Comparison of ENCODE assay signal across 8 cellular contexts in genomic region chr11:60842688-60843605, GRCh38. TPM values are rescaled to one million over a fixed set of nuclear protein-coding genes. Genes with fewer than 3 reads are reported as not detected.
DNase-seq lines count a peak whose midpoint lies in the region; ATAC-seq and TF ChIP-seq lines count a peak whose summit lies in the region.

No MANE protein-coding gene starts in this region.

- CTCF ChIA-PET in activated CD4-positive, alpha-beta memory T cell treated with anti-CD3 and anti-CD28 coated beads, Interleukin-2, amount 10 ng/mL, durations not matched to agents 7 days and 5 days (lab: Charles Lee), result interaction anchor here (1.4 to 4.9 kb wide), 3 partner anchors 11 to 73 kb away, joined by 4 to 23 read pairs (median 16); no protein-coding TSS in a partner anchor

- WGBS in stomach, 5 donors, result 9 to 13% (median 12%) methylated on average over 22 to 23 of the region's 23 CpGs

- peak overlapping the region; percentile 90 for H3K27ac Mint-ChIP-seq in T-helper 1 cell treated with Interleukin-12 subunit alpha and Interleukin-12 subunit beta and Interleukin-4 antibody, amounts not matched to agents 30 μg/mL and 1 μg/mL, for 36 hours
- peak overlapping the region; percentile 86 for H3K27ac Mint-ChIP-seq in activated CD4-positive, alpha-beta memory T cell treated with anti-CD3 and anti-CD28 coated beads, Interleukin-2, amount 10 ng/mL, durations not matched to agents 7 days and 5 days

- peak overlapping the region; percentile 80 for H3K4me3 Mint-ChIP-seq in T-helper 1 cell treated with Interleukin-12 subunit alpha and Interleukin-12 subunit beta and Interleukin-4 antibody, amounts not matched to agents 30 μg/mL and 1 μg/mL, for 36 hours
- H3K4me3 Mint-ChIP-seq in activated CD4-positive, alpha-beta memory T cell treated with anti-CD3 and anti-CD28 coated beads, Interleukin-2, amount 10 ng/mL, durations not matched to agents 7 days and 5 days, result peak overlapping the region; percentile 79

- no peak for DNase-seq in T-helper 1 cell
- no peak for DNase-seq in activated CD4-positive, alpha-beta memory T cell treated with anti-CD3 and anti-CD28 coated beads, Interleukin-2, amount 10 ng/mL, durations not matched to agents 7 days and 5 days
- DNase-seq in stomach, result no peak
- no peak for DNase-seq in activated CD4-positive, CD25-positive, alpha-beta regulatory T cell treated with anti-CD3 and anti-CD28 coated beads, Interleukin-2, amount 50 U/mL, for 72 hours
- no peak for DNase-seq in NCI-H1105 (lab: John Stamatoyannopoulos, UW)

- H3K27me3 Mint-ChIP-seq in T-helper 1 cell treated with Interleukin-12 subunit alpha and Interleukin-12 subunit beta and Interleukin-4 antibody, amounts not matched to agents 30 μg/mL and 1 μg/mL, for 36 hours (ENCODE audit: low read depth), result no peaks in the 10 kb centered on the region
- no peaks in the 10 kb centered on the region for H3K27me3 Mint-ChIP-seq in activated CD4-positive, alpha-beta memory T cell treated with anti-CD3 and anti-CD28 coated beads, Interleukin-2, amount 10 ng/mL, durations not matched to agents 7 days and 5 days

- no peaks in the 10 kb centered on the region for H3K9me3 Mint-ChIP-seq in T-helper 1 cell treated with Interleukin-12 subunit alpha and Interleukin-12 subunit beta and Interleukin-4 antibody, amounts not matched to agents 30 μg/mL and 1 μg/mL, for 36 hours
- no peaks in the 10 kb centered on the region for H3K9me3 Mint-ChIP-seq in activated CD4-positive, alpha-beta memory T cell treated with anti-CD3 and anti-CD28 coated beads, Interleukin-2, amount 10 ng/mL, durations not matched to agents 7 days and 5 days

- intact Hi-C loops in stomach (cut with DNase I; ENCODE audit: low total_unique reads), result no loop called here

- peaks cover 3% of the 10 kb centered on the region for H3K36me3 Mint-ChIP-seq in T-helper 1 cell treated with Interleukin-12 subunit alpha and Interleukin-12 subunit beta and Interleukin-4 antibody, amounts not matched to agents 30 μg/mL and 1 μg/mL, for 36 hours (ENCODE audit: low read depth)
- H3K36me3 Mint-ChIP-seq in activated CD4-positive, alpha-beta memory T cell treated with anti-CD3 and anti-CD28 coated beads, Interleukin-2, amount 10 ng/mL, durations not matched to agents 7 days and 5 days (ENCODE audit: low read depth), result no peaks in the 10 kb centered on the region

- H3K4me3 ChIP-seq in iPS-15b (ENCODE audit: low read depth, low read length), result peak overlapping the region; percentile 90
- peak overlapping the region; percentile 90 to 99 (median 92) for H3K4me3 ChIP-seq in stomach

- no peak for TF ChIP-seq EP300 in stomach (IDR thresholded peaks at IDR 0.05)

- H3K36me3 ChIP-seq in iPS-15b (ENCODE audit: control insufficient read depth, insufficient read depth, low read length) (peaks cover 7% of the 10 kb centered on the region), stomach (peaks cover 0 to 23% (median 6%) of the 10 kb centered on the region in 4 donors)

- peak overlapping the region; percentile 87 for H3K9ac ChIP-seq in iPS-15b (ENCODE audit: low read depth, low read length)

- peak overlapping the region; percentile 70 to 89 (median 84) for H3K27ac ChIP-seq in stomach

- no peak for ATAC-seq in GM18520 (IDR thresholded peaks at IDR 0.05; ENCODE audit: unreplicated experiment)

- no peaks in the 10 kb centered on the region for H3K9me3 ChIP-seq in iPS-15b (ENCODE audit: control insufficient read depth, insufficient read depth, low read length)
- no peaks in the 10 kb centered on the region for H3K9me3 ChIP-seq in stomach

- H3K27me3 ChIP-seq in iPS-15b (ENCODE audit: control insufficient read depth, insufficient read depth, low read length) (no peaks in the 10 kb centered on the region), stomach (no peaks in the 10 kb centered on the region)

- peaks cover 33% of the 10 kb centered on the region for H3K4me1 Mint-ChIP-seq in T-helper 1 cell treated with Interleukin-12 subunit alpha and Interleukin-12 subunit beta and Interleukin-4 antibody, amounts not matched to agents 30 μg/mL and 1 μg/mL, for 36 hours (ENCODE audit: low read depth)
- peaks cover 52% of the 10 kb centered on the region for H3K4me1 Mint-ChIP-seq in activated CD4-positive, alpha-beta memory T cell treated with anti-CD3 and anti-CD28 coated beads, Interleukin-2, amount 10 ng/mL, durations not matched to agents 7 days and 5 days

- POLR2A ChIA-PET in activated CD4-positive, alpha-beta memory T cell treated with anti-CD3 and anti-CD28 coated beads, Interleukin-2, amount 10 ng/mL, durations not matched to agents 7 days and 5 days (lab: Charles Lee), result interaction anchor here (0.7 to 1.2 kb wide), 7 partner anchors 8 to 239 kb away, joined by 3 to 6 read pairs (median 3); partner anchors contain the start of genes CD6, PRPF19 and PTGDR2

- peaks cover 10% of the 10 kb centered on the region for H3K4me1 ChIP-seq in iPS-15b (ENCODE audit: control insufficient read depth, insufficient read depth, low read length)
- peaks cover 33 to 52% (median 51%) of the 10 kb centered on the region in 4 donors for H3K4me1 ChIP-seq in stomach

- no peak for TF ChIP-seq POLR2A in stomach (IDR thresholded peaks at IDR 0.05)

- no peak for TF ChIP-seq CTCF in stomach (IDR thresholded peaks at IDR 0.05)

RNA-seq across cellular contexts. Expression of gene CCDC86, which starts 1.0 kb away (rescaled TPM):
- total RNA-seq in activated CD4-positive, alpha-beta memory T cell treated with anti-CD3 and anti-CD28 coated beads, Interleukin-2, amount 10 ng/mL, durations not matched to agents 7 days and 5 days, result 10 to 100 TPM; 15.3 to 16.5 TPM
- 10 to 100 TPM in 3 of 5 donors, 1 to 10 TPM in 2; 7.0 to 37.9 (median 12.9) TPM for total RNA-seq in stomach
- 10 to 100 TPM; 15.2 to 18.6 (median 17.1) TPM for polyA plus RNA-seq in stomach

RNA-seq across cellular contexts. Expression of gene PTGDR2, which starts 12.8 kb away (rescaled TPM):
- 1 to 10 TPM; 5.7 TPM for total RNA-seq in activated CD4-positive, alpha-beta memory T cell treated with anti-CD3 and anti-CD28 coated beads, Interleukin-2, amount 10 ng/mL, durations not matched to agents 7 days and 5 days
- total RNA-seq in stomach, result 10 to 100 TPM in 3 of 5 donors, not detected in 2; 11.9 to 67.8 (median 27.7) TPM
- polyA plus RNA-seq in stomach, result 10 to 100 TPM in 1 of 3 donors, 1 to 10 TPM in 2; 2.1 to 12.7 (median 8.2) TPM

RNA-seq across cellular contexts. Expression of gene ZP1, which starts 24.4 kb away (rescaled TPM):
- total RNA-seq in activated CD4-positive, alpha-beta memory T cell treated with anti-CD3 and anti-CD28 coated beads, Interleukin-2, amount 10 ng/mL, durations not matched to agents 7 days and 5 days, result under 1 TPM in 1 of 2 experiments, not detected in 1; 0.18 TPM
- total RNA-seq in stomach, result under 1 TPM in 1 of 5 donors, not detected in 4; 0.72 TPM
- polyA plus RNA-seq in stomach, result 1 to 10 TPM in 2 of 3 donors, under 1 TPM in 1; 0.43 to 8.6 (median 4.1) TPM

RNA-seq across cellular contexts. Expression of gene MS4A10, which starts 57.8 kb away (rescaled TPM):
- total RNA-seq in activated CD4-positive, alpha-beta memory T cell treated with anti-CD3 and anti-CD28 coated beads, Interleukin-2, amount 10 ng/mL, durations not matched to agents 7 days and 5 days, result not detected
- under 1 TPM in 1 of 5 donors, not detected in 4; 0.18 TPM for total RNA-seq in stomach
- polyA plus RNA-seq in stomach, result not detected
